8 cellular contexts compared by ENCODE assay signal in the genomic region with DNA sequence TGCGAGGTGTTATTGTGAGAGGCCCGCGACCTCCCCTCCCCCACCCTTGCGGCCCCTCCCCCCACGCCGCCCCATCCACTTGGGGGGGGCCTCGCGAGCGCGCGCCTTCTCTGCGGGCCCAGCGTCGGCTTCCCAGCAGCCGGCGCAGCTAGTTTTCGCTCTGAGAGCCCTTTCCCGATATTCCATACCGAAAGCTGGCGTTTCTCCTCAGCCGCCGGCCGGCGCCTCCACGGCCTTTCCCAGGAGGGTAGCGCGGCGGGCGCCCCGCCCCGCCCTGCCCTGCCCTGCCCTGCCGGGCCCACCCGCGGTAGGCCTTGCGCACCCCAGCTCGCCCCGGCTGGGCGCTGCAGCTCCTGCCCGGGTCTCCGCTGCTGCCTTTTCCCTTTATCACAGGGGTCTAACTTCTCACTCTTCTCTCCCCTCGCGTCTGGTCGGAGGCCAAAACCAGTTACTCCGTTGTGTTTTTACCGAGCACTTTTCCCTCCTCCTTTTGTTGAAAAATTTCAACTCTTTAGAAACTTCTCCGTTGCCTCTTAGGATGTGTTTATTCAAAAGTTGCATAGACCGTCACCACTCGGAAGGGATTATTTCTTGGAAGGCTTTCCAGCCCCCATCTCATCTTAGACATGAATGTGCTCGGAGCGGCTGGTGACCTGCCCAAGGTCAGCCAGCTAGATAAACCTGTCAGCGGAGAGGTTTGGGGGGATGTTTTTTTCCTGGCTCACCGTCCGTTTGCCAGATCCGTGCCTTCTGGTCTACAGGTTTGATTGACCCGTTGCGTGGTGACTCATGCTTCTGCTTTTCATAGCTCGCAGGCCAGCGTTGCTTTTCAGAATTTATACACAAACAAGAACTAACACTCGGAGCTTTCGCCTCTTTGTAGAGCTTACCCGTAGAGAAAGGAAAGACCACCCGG. TPM values are rescaled to one million over a fixed set of nuclear protein-coding genes. Genes with fewer than 3 reads are reported as not detected.
DNase-seq lines count a peak whose midpoint lies in the region; ATAC-seq and TF ChIP-seq lines count a peak whose summit lies in the region.

No MANE protein-coding gene starts in this region.

- no peak for TF ChIP-seq CTCF in CD4-positive, alpha-beta T cell (IDR thresholded peaks at IDR 0.05)
- TF ChIP-seq CTCF in OCI-LY1 (IDR thresholded peaks at IDR 0.05; ENCODE audit: low read length) (no peak), gastroesophageal sphincter (IDR thresholded peaks at IDR 0.05) (peak in 1 of 4 experiments; percentile 7), neural crest cell (conservative IDR thresholded peaks at IDR 0.05) (peak; percentile 12)

- POLR2A ChIA-PET in CD4-positive, alpha-beta T cell (lab: Charles Lee) = interaction anchor here (0.6 to 2.8 kb wide), 23 partner anchors 11 to 1427 kb away, joined by 3 to 60 read pairs (median 4); a partner anchor contains a TSS

- 1% methylated on average over 17 to 18 of the region's 62 CpGs for WGBS in gastroesophageal sphincter (ENCODE audit: low coverage in 1 of 2), 2 donors
- 0% methylated on average over 48 to 62 of the region's 62 CpGs for WGBS in aorta, 2 donors

- H3K4me1 ChIP-seq in OCI-LY1 (ENCODE audit: insufficient read depth, low read length, severe bottlenecking) = peaks cover 35% of the 10 kb centered on the region
- H3K4me1 ChIP-seq in gastroesophageal sphincter = peaks cover 0 to 52% (median 16%) of the 10 kb centered on the region in 3 donors
- H3K4me1 ChIP-seq in aorta (ENCODE audit: control insufficient read depth in 1 of 2, insufficient read depth in 2 of 2, low read length in 2 of 2) = peaks cover 0 to 2% of the 10 kb centered on the region in 2 donors

- no peak overlapping the region for H2AFZ ChIP-seq in OCI-LY1 (ENCODE audit: low read length)

- H3K9ac ChIP-seq in OCI-LY1 (ENCODE audit: low read length) = peak overlapping the region; percentile 98

- H4K20me1 ChIP-seq in OCI-LY1 (ENCODE audit: insufficient read depth, low read length) = peaks cover 3% of the 10 kb centered on the region; the same call in 1 of the 2 replicates

- H3K4me1 Mint-ChIP-seq in CD4-positive, alpha-beta T cell (ENCODE audit: low read depth) = peaks cover 48% of the 10 kb centered on the region
- peaks cover 42% of the 10 kb centered on the region for H3K4me1 Mint-ChIP-seq in neural crest cell

- H3K4me3 Mint-ChIP-seq in CD4-positive, alpha-beta T cell = peak overlapping the region; percentile 98
- peak overlapping the region; percentile 99 for H3K4me3 Mint-ChIP-seq in neural crest cell

- H3K79me2 ChIP-seq in OCI-LY1 (ENCODE audit: insufficient read depth, low read length) = peaks cover 51% of the 10 kb centered on the region

- H3K4me2 ChIP-seq in OCI-LY1 (ENCODE audit: low read length) = peak overlapping the region; percentile 99

- H3K9me3 ChIP-seq in CD4-positive, alpha-beta T cell (ENCODE audit: control insufficient read depth, low read length) = no peaks in the 10 kb centered on the region
- H3K9me3 ChIP-seq in OCI-LY1 (ENCODE audit: low read length) (no peaks in the 10 kb centered on the region), gastroesophageal sphincter (no peaks in the 10 kb centered on the region), aorta (ENCODE audit: control insufficient read depth, low read length) (no peaks in the 10 kb centered on the region)

- TF ChIP-seq EP300 in gastroesophageal sphincter (IDR thresholded peaks at IDR 0.05) = no peak

- no peak for TF ChIP-seq POLR2A in gastroesophageal sphincter (IDR thresholded peaks at IDR 0.05)

- H3K9me3 Mint-ChIP-seq in CD4-positive, alpha-beta T cell = no peaks in the 10 kb centered on the region
- no peaks in the 10 kb centered on the region for H3K9me3 Mint-ChIP-seq in neural crest cell

- no peaks in the 10 kb centered on the region for H3K9me2 ChIP-seq in OCI-LY1 (ENCODE audit: low read depth, low read length)

- no peaks in the 10 kb centered on the region for H3F3A ChIP-seq in OCI-LY1 (ENCODE audit: insufficient read depth, low read length)

- intact Hi-C loops in CD4-positive, alpha-beta T cell (cut with DNase I, micrococcal nuclease) = loop anchor here (1.0 to 10.0 kb wide), 4 partner anchors 33 to 180 kb away; a partner anchor contains a TSS
- intact Hi-C loops in aorta (cut with DNase I) = loop anchor here in 1 of 2 donors (2.0 to 10.0 kb wide), 2 partner anchors 34 to 90 kb away; a partner anchor contains a TSS

- H3K4me3 ChIP-seq in OCI-LY1 (ENCODE audit: low read depth, low read length, poor library complexity, severe bottlenecking) (peak overlapping the region; percentile 100), gastroesophageal sphincter (peak overlapping the region; percentile 69 to 86), aorta (ENCODE audit: low read length in 2 of 2) (peak overlapping the region; percentile 70 to 80)

- H3K36me3 Mint-ChIP-seq in CD4-positive, alpha-beta T cell (ENCODE audit: low read depth) = peaks cover 48% of the 10 kb centered on the region
- H3K36me3 Mint-ChIP-seq in neural crest cell (ENCODE audit: low read depth) = peaks cover 2% of the 10 kb centered on the region

- peak overlapping the region; percentile 95 for H3K27ac Mint-ChIP-seq in CD4-positive, alpha-beta T cell
- peak overlapping the region; percentile 83 for H3K27ac Mint-ChIP-seq in neural crest cell (ENCODE audit: unreplicated experiment)

- CTCF ChIA-PET in CD4-positive, alpha-beta T cell (lab: Charles Lee) = interaction anchor here (1.0 to 1.3 kb wide), 3 partner anchors 81 to 354 kb away, joined by 3 to 4 read pairs (median 3); a partner anchor contains a TSS

- no peaks in the 10 kb centered on the region for H3K27me3 Mint-ChIP-seq in CD4-positive, alpha-beta T cell
- H3K27me3 Mint-ChIP-seq in neural crest cell (ENCODE audit: low read depth) = peaks cover 18% of the 10 kb centered on the region

- peak; percentile 48 for ATAC-seq in CD4-positive, alpha-beta T cell (ENCODE audit: poor library complexity)
- ATAC-seq in HG03159 (IDR thresholded peaks at IDR 0.05; ENCODE audit: unreplicated experiment) (peak; percentile 42), gastroesophageal sphincter (peak; percentile 79), aorta (ENCODE audit: low FRiP score) (peak; percentile 90)

- peaks cover 43% of the 10 kb centered on the region for H3K36me3 ChIP-seq in OCI-LY1 (ENCODE audit: insufficient read depth, low read length)
- peaks cover 0 to 26% of the 10 kb centered on the region in 2 donors for H3K36me3 ChIP-seq in gastroesophageal sphincter
- no peaks in the 10 kb centered on the region for H3K36me3 ChIP-seq in aorta (ENCODE audit: control insufficient read depth in 1 of 2, insufficient read depth in 2 of 2, low read length in 1 of 2)

- no peaks in the 10 kb centered on the region for H3K27me3 ChIP-seq in CD4-positive, alpha-beta T cell (ENCODE audit: control insufficient read depth, insufficient read depth, low read length)
- H3K27me3 ChIP-seq in OCI-LY1 (ENCODE audit: insufficient read depth, low read length) = no peaks in the 10 kb centered on the region
- no peaks in the 10 kb centered on the region for H3K27me3 ChIP-seq in gastroesophageal sphincter
- no peaks in the 10 kb centered on the region for H3K27me3 ChIP-seq in aorta (ENCODE audit: control insufficient read depth in 1 of 2, insufficient read depth in 2 of 2, low read length in 1 of 2)

- peak overlapping the region; percentile 61 for H3K27ac ChIP-seq in CD4-positive, alpha-beta T cell (ENCODE audit: low read depth, low read length)
- H3K27ac ChIP-seq in OCI-LY1 (ENCODE audit: low read depth, low read length, poor library complexity, severe bottlenecking) (peak overlapping the region; percentile 78), gastroesophageal sphincter (peak overlapping the region; percentile 93 to 99 (median 96)), aorta (ENCODE audit: low read depth in 1 of 2, low read length in 2 of 2) (peak overlapping the region; percentile 71 to 86)

- peak in 3 of 10 experiments; percentile 8 to 9 (median 9) for DNase-seq in CD4-positive, alpha-beta T cell
- DNase-seq in GM19238 (ENCODE audit: insufficient read length, low spot score) (peak; percentile 37), neural crest cell (ENCODE audit: low read depth, low spot score) (peak; percentile 3), aorta (peak; percentile 73 to 79)
- peak; percentile 41 for DNase-seq in activated naive CD4-positive, alpha-beta T cell treated with anti-CD3 and anti-CD28 coated beads, Interleukin-2, amount 50 U/mL, for 16 hours

RNA-seq across cellular contexts. Expression of a gene that starts 0.6 kb away (rescaled TPM):
- 10 to 100 TPM; 44.3 to 45.6 TPM for total RNA-seq in CD4-positive, alpha-beta T cell
- total RNA-seq in gastroesophageal sphincter (10 to 100 TPM; 50.3 to 82.3 (median 63.2) TPM), neural crest cell (132 and 134 TPM in 2 replicates), aorta (10 to 100 TPM; 69.9 to 73.5 TPM)
- polyA plus RNA-seq in aorta = 10 to 100 TPM; 18.2 to 20.5 TPM

RNA-seq across cellular contexts. Expression of a gene that starts 33.8 kb away (rescaled TPM):
- total RNA-seq in CD4-positive, alpha-beta T cell = 100 to 1,000 TPM; 197 to 200 TPM
- total RNA-seq in gastroesophageal sphincter = 10 to 100 TPM; 15.3 to 50.1 (median 33.6) TPM
- total RNA-seq in neural crest cell = 33.5 and 37.6 TPM in 2 replicates
- 10 to 100 TPM; 51.2 to 81.3 TPM for total RNA-seq in aorta
- polyA plus RNA-seq in aorta = 10 to 100 TPM; 10.4 to 62.9 TPM

RNA-seq across cellular contexts. Expression of a gene that starts 46.5 kb away (rescaled TPM):
- total RNA-seq in CD4-positive, alpha-beta T cell = 10 to 100 TPM; 81.4 to 86.1 TPM
- total RNA-seq in gastroesophageal sphincter = 10 to 100 TPM; 31.7 to 56.1 (median 45.3) TPM
- 39.7 and 40.1 TPM in 2 replicates for total RNA-seq in neural crest cell
- total RNA-seq in aorta = 10 to 100 TPM; 59.2 to 64.2 TPM
- 10 to 100 TPM in 1 of 2 donors, 1 to 10 TPM in 1; 6.4 to 18.8 TPM for polyA plus RNA-seq in aorta

RNA-seq across cellular contexts. Expression of a gene that starts 54.4 kb away (rescaled TPM):
- 1 to 10 TPM; 8.4 to 9.5 TPM for total RNA-seq in CD4-positive, alpha-beta T cell
- total RNA-seq in gastroesophageal sphincter (over 10,000 TPM; 10,394 to 14,194 (median 13,050) TPM), neural crest cell (6.4 and 7.7 TPM in 2 replicates), aorta (over 10,000 TPM in 1 of 2 donors, 1,000 to 10,000 TPM in 1; 4,857 to 10,188 TPM)
- polyA plus RNA-seq in aorta = over 10,000 TPM; 12,625 to 13,815 TPM
